In the genomic region with DNA sequence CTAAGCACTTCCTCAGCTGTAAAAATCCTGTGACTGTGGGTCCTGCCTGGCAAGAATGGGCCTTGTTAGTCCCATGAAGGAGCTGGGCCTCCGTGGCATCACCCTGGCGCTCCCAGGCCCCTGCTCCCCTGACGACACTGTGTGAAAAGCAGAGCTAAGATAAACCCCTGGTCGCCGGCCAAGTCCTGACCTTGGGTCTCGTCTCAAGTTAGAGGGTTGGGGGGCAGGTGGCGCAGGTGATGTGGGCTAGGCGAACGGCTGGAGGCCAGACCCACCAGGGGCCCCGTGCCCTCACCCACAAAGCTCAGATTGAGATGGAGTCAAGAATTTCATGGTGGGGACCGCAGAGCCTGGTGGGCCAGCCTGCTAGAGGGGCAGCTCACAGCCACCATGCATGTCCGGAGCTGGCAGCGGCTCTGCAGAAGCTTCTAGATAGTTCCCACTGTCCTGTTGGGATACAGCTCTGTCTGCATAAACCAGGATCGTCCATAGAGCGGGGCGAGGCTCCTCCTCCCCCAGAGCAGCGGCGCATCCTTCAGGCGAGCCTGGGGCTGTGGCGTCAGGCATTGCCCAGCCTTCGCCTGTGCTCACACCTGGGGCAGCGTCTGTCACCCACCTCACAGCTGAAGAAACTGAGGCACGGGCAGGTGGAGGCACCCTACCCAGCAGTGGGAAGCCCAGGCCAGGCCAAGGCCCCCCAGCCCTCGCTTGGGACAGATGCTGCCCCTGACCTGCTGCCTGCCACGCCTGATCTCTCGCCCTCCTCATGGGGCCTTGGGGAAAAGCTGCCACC, we compare ENCODE assay signal across 16 cellular contexts.
"Had no signal": no experiment of that assay in that cellular context is flagged by ENCODE, and none has a peak within 500 bp of the region (broad histone marks: within the 10 kb centered on the region; RNA-seq: fewer than 3 reads in every experiment).

No MANE protein-coding gene starts in this region.

- H3K27ac ChIP-seq: ascending aorta, esophagus squamous epithelium, neural progenitor cell, ovary, right lobe of liver, thyroid gland had no signal

- H3K4me3 Mint-ChIP-seq: activated T-helper 17 cell treated with anti-CD3 and anti-CD28 coated beads, Interleukin-2, amount 50 U/mL, for 72 hours; memory B cell; neural progenitor cell had no signal

- H3K27me3 ChIP-seq: ascending aorta, esophagus squamous epithelium, neural progenitor cell, ovary, right lobe of liver, thyroid gland had no signal

- H3K9me3 Mint-ChIP-seq: activated T-helper 17 cell treated with anti-CD3 and anti-CD28 coated beads, Interleukin-2, amount 50 U/mL, for 72 hours; memory B cell; neural progenitor cell had no signal

- DNase-seq: activated CD4-positive, alpha-beta T cell treated with anti-CD3 and anti-CD28 coated beads for 1 hour; activated CD4-positive, alpha-beta T cell treated with anti-CD3 and anti-CD28 coated beads, Interleukin-2, amount 50 U/mL, for 48 hours; activated naive CD4-positive, alpha-beta T cell; activated T-cell treated with anti-CD3 and anti-CD28 coated beads for 4 hours; effector memory CD4-positive, alpha-beta T cell; esophagus squamous epithelium; ovary; small intestine; stimulated activated CD4-positive, alpha-beta T cell treated with anti-CD3 and anti-CD28 coated beads, Interleukin-4, amount 100 ng/mL, for 4 hours; stimulated activated naive CD4-positive, alpha-beta T cell treated with Interleukin-2 at 50 U/mL for 16 hours; thyroid gland had no signal

- H3K9me3 ChIP-seq: ascending aorta, esophagus squamous epithelium, ovary, right lobe of liver, thyroid gland had no signal

- H3K4me1 ChIP-seq: ascending aorta, neural progenitor cell had no signal

- H3K27ac Mint-ChIP-seq: activated T-helper 17 cell treated with anti-CD3 and anti-CD28 coated beads, Interleukin-2, amount 50 U/mL, for 72 hours; memory B cell; neural progenitor cell had no signal

- ATAC-seq: activated T-helper 17 cell treated with anti-CD3 and anti-CD28 coated beads, Interleukin-2, amount 50 U/mL, for 72 hours; right lobe of liver had no signal

- H3K36me3 ChIP-seq: neural progenitor cell, ovary had no signal

- H3K4me3 ChIP-seq: ascending aorta, esophagus squamous epithelium, neural progenitor cell, ovary, right lobe of liver, thyroid gland had no signal

- H3K27me3 Mint-ChIP-seq: activated T-helper 17 cell treated with anti-CD3 and anti-CD28 coated beads, Interleukin-2, amount 50 U/mL, for 72 hours; memory B cell had no signal
